In the genomic region with DNA sequence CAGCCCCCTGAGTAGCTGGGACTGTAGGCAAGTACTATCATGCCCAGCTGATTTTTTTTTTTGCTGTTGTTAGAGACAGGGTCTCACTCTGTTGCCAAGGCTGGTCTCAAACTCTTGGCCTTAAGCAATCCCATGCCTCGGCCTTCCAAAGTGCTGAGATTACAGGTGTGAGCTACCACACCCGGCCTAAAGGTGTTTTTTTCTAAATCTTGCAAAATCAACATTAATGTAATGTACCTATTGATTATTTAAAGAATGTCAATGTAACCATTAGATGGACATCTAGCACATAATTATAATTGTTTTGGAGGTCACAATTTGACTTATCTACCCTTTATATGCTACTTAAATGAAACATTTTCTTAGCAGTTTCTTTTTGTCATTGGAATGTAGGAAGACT, we compare ENCODE assay signal across 34 cellular contexts.
"Had no signal": no experiment of that assay in that cellular context is flagged by ENCODE, and none has a peak within 500 bp of the region (broad histone marks: within the 10 kb centered on the region; RNA-seq: fewer than 3 reads in every experiment).

No MANE protein-coding gene starts in this region.

- H3K4me3 ChIP-seq: MG63 had no signal

- H3K36me3 ChIP-seq: MG63 had no signal

- DNase-seq: Karpas-422, Kasumi-1, MG63, MM.1S, MV-4-11, NCI-H1048, NCI-H1092, NCI-H1092 treated with DMSO at 0.1 percent for 48 hours, NCI-H1105, NCI-H1105 treated with DMSO at 0.1 percent for 48 hours, NCI-H1417, NCI-H1417 treated with DMSO at 0.1 percent for 48 hours, NCI-H1436, NCI-H1436 treated with DMSO at 0.1 percent for 48 hours, NCI-H146, NCI-H1694, NCI-H1694 treated with DMSO at 0.1 percent for 48 hours, NCI-H187, NCI-H187 treated with DMSO at 0.1 percent for 48 hours, NCI-H1930, NCI-H2029, NCI-H2029 treated with DMSO at 0.1 percent for 48 hours, NCI-H2081, NCI-H2081 treated with DMSO at 0.1 percent for 48 hours, NCI-H2107, NCI-H2171, NCI-H2171 treated with DMSO at 0.1 percent for 48 hours, NCI-H2227 treated with DMSO at 0.1 percent for 48 hours, NCI-H226, NCI-H345, NCI-H446, NCI-H446 treated with DMSO at 0.1 percent for 48 hours, NCI-H510A, NCI-H510A treated with DMSO at 0.1 percent for 48 hours had no signal
